ENCODE assay signal across 26 cellular contexts in genomic region chr1:223195281-223195680, GRCh38. TPM values are rescaled to one million over a fixed set of nuclear protein-coding genes. Genes with fewer than 3 reads are reported as not detected.
"Had no signal": no experiment of that assay in that cellular context is flagged by ENCODE, and none has a peak within 500 bp of the region (broad histone marks: within the 10 kb centered on the region; RNA-seq: fewer than 3 reads in every experiment).

No MANE protein-coding gene starts in this region.

- H3K27ac ChIP-seq: breast epithelium had no signal

- DNase-seq: activated B cell treated with CpG ODN at 0.5 μM for 24 hours; activated CD4-positive, alpha-beta T cell treated with anti-CD3 and anti-CD28 coated beads for 1 hour; activated CD4-positive, alpha-beta T cell treated with anti-CD3 and anti-CD28 coated beads, Interleukin-2, amount 10 ng/mL, durations not matched to agents 24 days and 14 days; activated CD4-positive, alpha-beta T cell treated with anti-CD3 and anti-CD28 coated beads, Interleukin-2, amount 50 U/mL, for 48 hours; activated CD8-positive, alpha-beta memory T cell treated with anti-CD3 and anti-CD28 coated beads, Interleukin-2, amount 10 ng/mL, durations not matched to agents 7 days and 5 days; activated gamma-delta T cell; activated naive CD4-positive, alpha-beta T cell treated with anti-CD3 and anti-CD28 coated beads for 36 hours; activated T-cell treated with anti-CD3 and anti-CD28 coated beads, Interleukin-2, amount 50 U/mL, for 4 hours; caudate nucleus; KBM-7; NCI-H1105; NCI-H1436; NCI-H187; NCI-H2081; NCI-H345; NCI-H510A; NCI-H526 treated with DMSO at 0.1 percent for 48 hours; NCI-H82; SIG-M5; T-cell; T-helper 2 cell; T1000 had no signal

- H3K4me1 Mint-ChIP-seq: activated B cell treated with CpG ODN at 0.5 μM for 24 hours had no signal

- H3K27me3 Mint-ChIP-seq: activated naive CD8-positive, alpha-beta T cell; T-cell had no signal

- H3K36me3 Mint-ChIP-seq: activated CD8-positive, alpha-beta memory T cell treated with anti-CD3 and anti-CD28 coated beads, Interleukin-2, amount 10 ng/mL, durations not matched to agents 7 days and 5 days; activated naive CD8-positive, alpha-beta T cell; T-cell had no signal

- H3K4me3 ChIP-seq: breast epithelium had no signal

- H3K4me3 Mint-ChIP-seq: activated B cell treated with CpG ODN at 0.5 μM for 24 hours; activated CD4-positive, alpha-beta T cell treated with anti-CD3 and anti-CD28 coated beads, Interleukin-2, amount 10 ng/mL, durations not matched to agents 24 days and 14 days; activated CD8-positive, alpha-beta memory T cell treated with anti-CD3 and anti-CD28 coated beads, Interleukin-2, amount 10 ng/mL, durations not matched to agents 7 days and 5 days; activated naive CD4-positive, alpha-beta T cell treated with anti-CD3 and anti-CD28 coated beads for 36 hours; activated naive CD8-positive, alpha-beta T cell; activated T-cell treated with anti-CD3 and anti-CD28 coated beads, Interleukin-2, amount 50 U/mL, for 4 hours; T-cell had no signal

- H3K9me3 Mint-ChIP-seq: activated B cell treated with CpG ODN at 0.5 μM for 24 hours; activated CD4-positive, alpha-beta T cell treated with anti-CD3 and anti-CD28 coated beads, Interleukin-2, amount 10 ng/mL, durations not matched to agents 24 days and 14 days; activated naive CD4-positive, alpha-beta T cell treated with anti-CD3 and anti-CD28 coated beads for 36 hours; activated T-cell treated with anti-CD3 and anti-CD28 coated beads, Interleukin-2, amount 50 U/mL, for 4 hours; T-cell had no signal

- H3K36me3 ChIP-seq: breast epithelium had no signal

- H3K4me1 ChIP-seq: breast epithelium had no signal

- H3K27me3 ChIP-seq: breast epithelium had no signal

- ATAC-seq: activated CD8-positive, alpha-beta memory T cell treated with anti-CD3 and anti-CD28 coated beads, Interleukin-2, amount 10 ng/mL, durations not matched to agents 7 days and 5 days; activated T-cell treated with anti-CD3 and anti-CD28 coated beads, Interleukin-2, amount 50 U/mL, for 4 hours; T-cell had no signal

- H3K27ac Mint-ChIP-seq: activated B cell treated with CpG ODN at 0.5 μM for 24 hours; activated CD4-positive, alpha-beta T cell treated with anti-CD3 and anti-CD28 coated beads, Interleukin-2, amount 10 ng/mL, durations not matched to agents 24 days and 14 days; activated CD8-positive, alpha-beta memory T cell treated with anti-CD3 and anti-CD28 coated beads, Interleukin-2, amount 10 ng/mL, durations not matched to agents 7 days and 5 days; activated naive CD4-positive, alpha-beta T cell treated with anti-CD3 and anti-CD28 coated beads for 36 hours; activated naive CD8-positive, alpha-beta T cell; T-cell had no signal

- H3K9me3 ChIP-seq: breast epithelium had no signal

RNA-seq across cellular contexts. Expression of gene TLR5, which starts 52.2 kb away (rescaled TPM):
- total RNA-seq: activated B cell treated with CpG ODN at 0.5 μM for 24 hours; activated CD4-positive, alpha-beta T cell treated with anti-CD3 and anti-CD28 coated beads, Interleukin-2, amount 10 ng/mL, durations not matched to agents 24 days and 14 days; OCI-LY7; RPMI7951 had no signal
